In the genomic region with DNA sequence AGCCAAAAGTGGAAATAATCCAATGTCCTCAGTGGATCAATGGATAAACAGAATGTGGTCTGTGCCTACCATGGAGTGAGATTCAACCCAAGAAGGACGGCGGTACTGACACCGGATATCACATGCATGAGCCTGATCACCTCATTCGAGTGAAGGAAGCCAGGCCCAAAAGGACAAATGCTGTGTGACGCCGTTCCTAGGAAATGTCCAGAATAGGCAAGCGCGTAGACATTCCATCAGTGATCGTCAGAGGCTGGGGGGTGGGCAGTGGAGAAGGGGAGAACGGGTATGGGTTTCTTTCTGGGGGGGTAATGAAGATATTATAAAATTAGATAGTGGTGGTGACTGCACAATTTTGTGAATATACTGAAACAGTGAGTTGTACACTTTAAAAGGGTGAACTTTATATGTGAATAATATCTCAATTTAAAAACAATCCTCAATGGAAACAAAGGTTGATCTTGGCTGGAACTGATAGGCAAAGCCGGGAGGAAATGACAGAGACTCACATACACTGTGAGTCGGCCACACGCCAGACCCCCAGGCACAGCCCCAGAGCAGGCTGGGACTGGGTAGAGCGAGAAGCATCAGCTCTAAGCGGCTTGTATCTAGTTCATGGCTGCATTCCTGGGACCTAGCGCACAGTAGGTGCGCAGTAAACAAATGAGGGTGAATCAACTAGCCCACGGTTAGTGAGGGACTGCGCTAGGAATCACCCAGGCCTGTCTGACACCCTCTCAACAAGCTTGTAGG, we compare ENCODE assay signal across 21 cellular contexts. TPM values are rescaled to one million over a fixed set of nuclear protein-coding genes. Genes with fewer than 3 reads are reported as not detected.
DNase-seq lines count a peak whose midpoint lies in the region; FAIRE-seq and TF ChIP-seq lines count a peak whose summit lies in the region.
"Had no signal": no experiment of that assay in that cellular context is flagged by ENCODE, and none has a peak within 500 bp of the region (broad histone marks: within the 10 kb centered on the region; RNA-seq: fewer than 3 reads in every experiment).

No MANE protein-coding gene starts in this region.

- TF ChIP-seq POLR2A in endothelial cell of umbilical vein (IDR thresholded peaks at IDR 0.05; ENCODE audit: low read depth, low read length) = peak; percentile 62

- BruUV-seq in endothelial cell of umbilical vein (replicated peaks; lab: Mats Ljungman, UMichigan) = TSS peak; percentile 21

- H3K27me3 ChIP-seq in astrocyte (ENCODE audit: insufficient read depth, low read length) (no peaks in the 10 kb centered on the region), endothelial cell of umbilical vein (ENCODE audit: control insufficient read depth in 2 of 2, insufficient read depth in 2 of 2, low read length in 2 of 2) (no peaks in the 10 kb centered on the region), osteoblast (ENCODE audit: insufficient read depth, low read length) (peaks cover 4% of the 10 kb centered on the region)
- H3K27me3 ChIP-seq: BE2C, SJCRH30 had no signal

- no peak for FAIRE-seq in astrocyte (lab: Jason Lieb, UNC)
- FAIRE-seq in endothelial cell of umbilical vein (lab: Jason Lieb, UNC) = peak; percentile 93
- FAIRE-seq: A549, GM12878 had no signal

- POLR2A ChIA-PET in endothelial cell of umbilical vein (lab: Charles Lee) = no interaction called here

- no peaks in the 10 kb centered on the region for H3K9me3 ChIP-seq in astrocyte (ENCODE audit: insufficient read depth, low read depth, low read length)
- H3K9me3 ChIP-seq in endothelial cell of umbilical vein (replicated peaks; ENCODE audit: control insufficient read depth, insufficient read depth, low read length) = no peaks in the 10 kb centered on the region
- H3K9me3 ChIP-seq in osteoblast (ENCODE audit: low read depth, low read length) = no peaks in the 10 kb centered on the region
- H3K9me3 ChIP-seq: A549, BE2C, HAP-1, SJCRH30 had no signal

- H3K4me1 Mint-ChIP-seq in astrocyte (ENCODE audit: low read depth, unreplicated experiment) = peaks cover 15% of the 10 kb centered on the region

- DNase-seq in astrocyte (ENCODE audit: low read depth) (no peak), endothelial cell of umbilical vein (ENCODE audit: low read depth, low spot score) (peak; percentile 85), osteoblast (ENCODE audit: insufficient read length, low spot score, missing footprints) (peak; percentile 65), hippocampal formation (lab: John Stamatoyannopoulos, UW) (no peak), coronary artery (ENCODE audit: low spot score) (no peak), ACHN (no peak)
- DNase-seq: BE2C; CD4-positive, CD25-positive, alpha-beta regulatory T cell; NCI-H1092 treated with DMSO at 0.1 percent for 48 hours; NCI-H1436 treated with DMSO at 0.1 percent for 48 hours; NCI-H1930; NCI-H2227 treated with DMSO at 0.1 percent for 48 hours; NCI-H510A treated with DMSO at 0.1 percent for 48 hours; NCI-H748 treated with DMSO at 0.1 percent for 48 hours; SJCRH30 had no signal

- peak overlapping the region; percentile 20 for H3K4me2 ChIP-seq in astrocyte (ENCODE audit: low read length)
- H3K4me2 ChIP-seq in endothelial cell of umbilical vein (ENCODE audit: insufficient read depth, low read length) = peak overlapping the region; percentile 39
- H3K4me2 ChIP-seq in osteoblast (ENCODE audit: insufficient read depth, low read length) = no peak overlapping the region
- H3K4me2 ChIP-seq: A549, GM23338, KMS-11 had no signal

- peak overlapping the region; percentile 4 for H3K27ac Mint-ChIP-seq in astrocyte (ENCODE audit: unreplicated experiment)
- H3K27ac Mint-ChIP-seq: GM23338 had no signal

- intact Hi-C loops in endothelial cell of umbilical vein (cut with micrococcal nuclease) = loop anchor here (2.0 kb wide), 1 partner anchor 43 kb away; no protein-coding TSS in a partner anchor

- no peaks in the 10 kb centered on the region for H3K36me3 ChIP-seq in astrocyte (ENCODE audit: insufficient read depth, low read length)
- H3K36me3 ChIP-seq in endothelial cell of umbilical vein (ENCODE audit: control insufficient read depth in 2 of 2, extremely low read depth in 1 of 2, insufficient read depth in 2 of 2, low read length in 2 of 2) = no peaks in the 10 kb centered on the region
- H3K36me3 ChIP-seq in osteoblast (ENCODE audit: insufficient read depth, low read length) = no peaks in the 10 kb centered on the region

- CTCF ChIA-PET in endothelial cell of umbilical vein (lab: Charles Lee) = no interaction called here

- dilution Hi-C loops in endothelial cell of umbilical vein (cut with MboI; ENCODE audit: extremely low pct_ligation_motif_present, low sequenced_read_pairs) = no loop called here

- H3K9me1 ChIP-seq in endothelial cell of umbilical vein (replicated peaks; ENCODE audit: control insufficient read depth, extremely low read depth, insufficient read depth, low read length) = no peaks in the 10 kb centered on the region

- H4K20me1 ChIP-seq in astrocyte (ENCODE audit: insufficient read depth, low read length) (peaks cover 9% of the 10 kb centered on the region), endothelial cell of umbilical vein (replicated peaks; ENCODE audit: control insufficient read depth, extremely low read depth, insufficient read depth, low read length) (no peaks in the 10 kb centered on the region), osteoblast (ENCODE audit: insufficient read depth, low read length) (no peaks in the 10 kb centered on the region)

- H3K4me3 ChIP-seq in astrocyte (ENCODE audit: insufficient read depth, low read depth, low read length) = no peak overlapping the region
- H3K4me3 ChIP-seq in endothelial cell of umbilical vein (replicated peaks in 1 of 3; ENCODE audit: insufficient read depth in 1 of 3, low read depth in 1 of 3, low read length in 3 of 3) = no peak overlapping the region
- H3K4me3 ChIP-seq in osteoblast (ENCODE audit: insufficient read depth, low read length) = no peak overlapping the region
- no peak overlapping the region for H3K4me3 ChIP-seq in coronary artery
- H3K4me3 ChIP-seq: A549, GM12878, GM23338, HAP-1, SJCRH30 had no signal

- H3K4me3 Mint-ChIP-seq in astrocyte (ENCODE audit: unreplicated experiment) = no peak overlapping the region
- H3K4me3 Mint-ChIP-seq: GM23338 had no signal

- H3K4me1 ChIP-seq in astrocyte (ENCODE audit: insufficient read depth, low read length) (peaks cover 17% of the 10 kb centered on the region), endothelial cell of umbilical vein (ENCODE audit: control insufficient read depth, extremely low read depth, insufficient read depth, low read length) (peaks cover 25% of the 10 kb centered on the region), osteoblast (ENCODE audit: insufficient read depth, low read length) (peaks cover 10% of the 10 kb centered on the region)

- in situ Hi-C loops in ACHN (cut with HindIII; ENCODE audit: low pct_ligation_motif_present, low pct_unique_long_range_greater_than_20kb, low sequenced_read_pairs) = no loop called here

- H3K9ac ChIP-seq in astrocyte (ENCODE audit: low read length) = no peak overlapping the region
- peak overlapping the region; percentile 56 for H3K9ac ChIP-seq in endothelial cell of umbilical vein (replicated peaks; ENCODE audit: extremely low read depth, insufficient read depth, low read length)
- H3K9ac ChIP-seq: KMS-11 had no signal

- H3K9me3 Mint-ChIP-seq in astrocyte (ENCODE audit: unreplicated experiment) = no peaks in the 10 kb centered on the region

- peaks cover 2% of the 10 kb centered on the region for H3K36me3 Mint-ChIP-seq in astrocyte (ENCODE audit: low read depth, unreplicated experiment)
- H3K36me3 Mint-ChIP-seq: CD4-positive, CD25-positive, alpha-beta regulatory T cell had no signal

- H3K79me2 ChIP-seq in astrocyte (ENCODE audit: insufficient read depth, low read length) = no peaks in the 10 kb centered on the region
- peaks cover 5% of the 10 kb centered on the region for H3K79me2 ChIP-seq in endothelial cell of umbilical vein (ENCODE audit: control insufficient read depth, insufficient read depth, low read length)
- H3K79me2 ChIP-seq in osteoblast (ENCODE audit: insufficient read depth, low read length) = no peaks in the 10 kb centered on the region

- TF ChIP-seq CTCF in C4-2B (conservative IDR thresholded peaks at IDR 0.05) = no peak
- TF ChIP-seq CTCF in astrocyte (IDR thresholded peaks at IDR 0.05; ENCODE audit: insufficient read depth, low read depth, low read length) = no peak
- TF ChIP-seq CTCF in endothelial cell of umbilical vein (IDR thresholded peaks at IDR 0.05; ENCODE audit: extremely low read depth in 1 of 2, insufficient read depth in 1 of 2, low read depth in 1 of 2, low read length in 2 of 2) = no peak
- no peak for TF ChIP-seq CTCF in osteoblast (IDR thresholded peaks at IDR 0.05; ENCODE audit: extremely low read depth, low read depth, low read length)
- TF ChIP-seq CTCF in coronary artery (IDR thresholded peaks at IDR 0.05) = no peak

- H3K27ac ChIP-seq in C4-2B = peak overlapping the region; percentile 58
- no peak overlapping the region for H3K27ac ChIP-seq in astrocyte (ENCODE audit: low read depth, low read length)
- H3K27ac ChIP-seq in endothelial cell of umbilical vein (ENCODE audit: insufficient read depth, low read depth, low read length) = peak overlapping the region; percentile 87
- H3K27ac ChIP-seq in osteoblast (ENCODE audit: low read depth, low read length) = no peak overlapping the region
- H3K27ac ChIP-seq in coronary artery = no peak overlapping the region
- H3K27ac ChIP-seq: A549, KMS-11, SJCRH30 had no signal

- no peak overlapping the region for H2AFZ ChIP-seq in astrocyte (ENCODE audit: low read depth, low read length)
- H2AFZ ChIP-seq in endothelial cell of umbilical vein (ENCODE audit: low read depth, low read length) = peak overlapping the region; percentile 63
- no peak overlapping the region for H2AFZ ChIP-seq in osteoblast (ENCODE audit: low read length)
- H2AFZ ChIP-seq: GM23338 had no signal

- H3K27me3 Mint-ChIP-seq in astrocyte (ENCODE audit: low read depth, unreplicated experiment) = no peaks in the 10 kb centered on the region

TF ChIP-seq in endothelial cell of umbilical vein, 7 proteins besides CTCF, POLR2A, EP300 and RAD21:
- TF ChIP-seq GATA2 (IDR thresholded peaks at IDR 0.05; ENCODE audit: insufficient read depth, insufficient read length, low read depth, low read length) = no peak
- peak; percentile 1 for TF ChIP-seq JUN (IDR thresholded peaks at IDR 0.05; ENCODE audit: borderline replicate concordance, insufficient read depth, insufficient read length, low read depth)
- TF ChIP-seq POLR2AphosphoS5 (IDR thresholded peaks at IDR 0.05; ENCODE audit: insufficient read depth, low read depth, low read length) = peak; percentile 56

RNA-seq across cellular contexts. Expression of a gene that starts 3.5 kb away (rescaled TPM):
- total RNA-seq in astrocyte (18.1 and 24.0 TPM in 2 replicates), endothelial cell of umbilical vein (28.2 and 33.6 TPM in 2 replicates), osteoblast (0.29 and 1.1 TPM in 2 replicates)
- polyA plus RNA-seq in endothelial cell of umbilical vein = 45.7 and 54.7 TPM in 2 replicates
- 35.7 and 43.8 TPM in 2 replicates for polyA plus RNA-seq in endothelial cell of umbilical vein (2011; cell fraction: cytosol; rRNA removed)
- 14.7 and 17.6 TPM in 2 replicates for polyA plus RNA-seq in endothelial cell of umbilical vein (2011; cell fraction: nucleus; rRNA removed)
- 35.8 and 43.3 TPM in 2 replicates for polyA plus RNA-seq in endothelial cell of umbilical vein (2012)
- polyA minus RNA-seq in endothelial cell of umbilical vein = 17.0 and 21.8 TPM in 2 replicates
- polyA minus RNA-seq in endothelial cell of umbilical vein (2011; cell fraction: cytosol; rRNA and poly(A)+ RNA removed) = 4.5 TPM
- polyA minus RNA-seq in endothelial cell of umbilical vein (2011; cell fraction: nucleus; rRNA and poly(A)+ RNA removed) = 4.8 and 7.1 TPM in 2 replicates

Comparison
In these comparisons a context has a peak if more than half of its experiments do, and no peak if none do; other contexts are left out.
1. H3K27ac ChIP-seq: peak in C4-2B (single experiment) and endothelial cell of umbilical vein (single experiment); none in astrocyte (single experiment), osteoblast (single experiment) and coronary artery (0 of 2).
2. DNase-seq: peak in endothelial cell of umbilical vein (single experiment) and osteoblast (single experiment); none in astrocyte (single experiment), hippocampal formation (0 of 2), coronary artery (single experiment) and ACHN (single experiment).